Comparison of ENCODE assay signal across 27 cellular contexts in genomic region chr5:143274952-143275351, GRCh38.
"Had no signal": no experiment of that assay in that cellular context is flagged by ENCODE, and none has a peak within 500 bp of the region (broad histone marks: within the 10 kb centered on the region; RNA-seq: fewer than 3 reads in every experiment).

No MANE protein-coding gene starts in this region.

- H3K9me3 ChIP-seq: ascending aorta, gastrocnemius medialis, pancreas, psoas muscle had no signal

- ATAC-seq: activated naive CD4-positive, alpha-beta T cell treated with anti-CD3 and anti-CD28 coated beads, Interleukin-2, amount 50 U/mL, for 72 hours; activated T-helper 17 cell treated with anti-CD3 and anti-CD28 coated beads, Interleukin-2, amount 50 U/mL, for 72 hours; gastrocnemius medialis; left cardiac atrium; pancreas; psoas muscle had no signal

- H3K36me3 ChIP-seq: ascending aorta, brain microvascular endothelial cell, gastrocnemius medialis, right atrium auricular region, WERI-Rb-1 had no signal

- H3K9me3 Mint-ChIP-seq: nephron had no signal

- H3K4me3 ChIP-seq: ascending aorta, esophagus muscularis mucosa, gastrocnemius medialis, pancreas, psoas muscle, right atrium auricular region, spleen had no signal

- H3K27ac Mint-ChIP-seq: activated naive CD4-positive, alpha-beta T cell treated with anti-CD3 and anti-CD28 coated beads, Interleukin-2, amount 50 U/mL, for 72 hours; activated T-cell treated with anti-CD3 and anti-CD28 coated beads, Interleukin-2, amount 50 U/mL, for 24 hours; activated T-helper 17 cell treated with anti-CD3 and anti-CD28 coated beads, Interleukin-2, amount 50 U/mL, for 72 hours; nephron had no signal

- H3K27ac ChIP-seq: ascending aorta, brain microvascular endothelial cell, esophagus muscularis mucosa, gastrocnemius medialis, pancreas, psoas muscle, right atrium auricular region, spleen, WERI-Rb-1 had no signal

- FAIRE-seq: islet of Langerhans, pancreas, TTC549 had no signal

- H3K4me3 Mint-ChIP-seq: activated T-cell treated with anti-CD3 and anti-CD28 coated beads, Interleukin-2, amount 50 U/mL, for 24 hours; activated T-helper 17 cell treated with anti-CD3 and anti-CD28 coated beads, Interleukin-2, amount 50 U/mL, for 72 hours; nephron had no signal

- DNase-seq: activated CD4-positive, alpha-beta T cell treated with anti-CD3 and anti-CD28 coated beads for 1 hour; activated CD4-positive, alpha-beta T cell treated with anti-CD3 and anti-CD28 coated beads, Interleukin-2, amount 50 U/mL, for 4 hours; activated CD8-positive, alpha-beta memory T cell treated with anti-CD3 and anti-CD28 coated beads for 24 hours; activated CD8-positive, alpha-beta memory T cell treated with anti-CD3 and anti-CD28 coated beads, Interleukin-2, amount 50 U/mL, for 4 hours; activated T-cell treated with anti-CD3 and anti-CD28 coated beads, Interleukin-2, amount 50 U/mL, for 24 hours; brain microvascular endothelial cell; central memory CD4-positive, alpha-beta T cell; dermis blood vessel endothelial cell; effector CD8-positive, alpha-beta T cell; gastrocnemius medialis; hypothalamus; left cardiac atrium; midbrain; pancreas; psoas muscle; spleen; stimulated activated CD4-positive, alpha-beta T cell treated with anti-CD3 and anti-CD28 coated beads, Interleukin-4, amount 100 ng/mL, for 24 hours; stimulated activated naive CD4-positive, alpha-beta T cell treated with Interleukin-2 at 50 U/mL for 16 hours; WERI-Rb-1 had no signal

- H3K4me1 ChIP-seq: ascending aorta, gastrocnemius medialis, pancreas, psoas muscle, right atrium auricular region had no signal

- H3K27me3 Mint-ChIP-seq: activated T-cell treated with anti-CD3 and anti-CD28 coated beads, Interleukin-2, amount 50 U/mL, for 24 hours; activated T-helper 17 cell treated with anti-CD3 and anti-CD28 coated beads, Interleukin-2, amount 50 U/mL, for 72 hours had no signal

- H3K27me3 ChIP-seq: ascending aorta, brain microvascular endothelial cell, esophagus muscularis mucosa, gastrocnemius medialis, pancreas, right atrium auricular region, spleen had no signal

- H3K4me1 Mint-ChIP-seq: activated T-helper 17 cell treated with anti-CD3 and anti-CD28 coated beads, Interleukin-2, amount 50 U/mL, for 72 hours; nephron had no signal
